ENCODE assay signal across 19 cellular contexts in genomic region chr5:98076501-98076900, GRCh38.
A peak's percentile ranks its signal among the peaks of the same experiment; 100 is the strongest.
DNase-seq lines count a peak whose midpoint lies in the region; ATAC-seq and TF ChIP-seq lines count a peak whose summit lies in the region.
"Had no signal": no experiment of that assay in that cellular context is flagged by ENCODE, and none has a peak within 500 bp of the region (broad histone marks: within the 10 kb centered on the region; RNA-seq: fewer than 3 reads in every experiment).

No MANE protein-coding gene starts in this region.

- no peaks in the 10 kb centered on the region for H3F3A ChIP-seq in GM23338 (replicated peaks; ENCODE audit: low read depth)

- no peak overlapping the region for H3K27ac Mint-ChIP-seq in GM23338
- peak overlapping the region; percentile 77 for H3K27ac Mint-ChIP-seq in neural crest cell (ENCODE audit: unreplicated experiment)
- H3K27ac Mint-ChIP-seq: CD14-positive monocyte; CD4-positive, alpha-beta T cell; CD8-positive, alpha-beta memory T cell; H9 had no signal

- no peaks in the 10 kb centered on the region for H3K27me3 ChIP-seq in GM23338 (ENCODE audit: insufficient read depth)
- no peaks in the 10 kb centered on the region for H3K27me3 ChIP-seq in WERI-Rb-1 (ENCODE audit: insufficient read depth, low read depth, severe bottlenecking)
- H3K27me3 ChIP-seq in upper lobe of left lung: no peaks in the 10 kb centered on the region
- no peaks in the 10 kb centered on the region for H3K27me3 ChIP-seq in tibial artery
- H3K27me3 ChIP-seq: BE2C; BLaER1 treated with 17β-estradiol and CSF1 and Interleukin-3, amounts not matched to agents 10 nM and 100 nM had no signal

- H4K20me1 ChIP-seq in GM23338 (replicated peaks; ENCODE audit: insufficient read depth): no peaks in the 10 kb centered on the region
- H4K20me1 ChIP-seq: BLaER1 treated with 17β-estradiol and CSF1 and Interleukin-3, amounts not matched to agents 10 nM and 100 nM had no signal

- peaks cover 5% of the 10 kb centered on the region; the same call in 2 of the 3 replicates for H3K36me3 Mint-ChIP-seq in GM23338 (ENCODE audit: low read depth)
- no peaks in the 10 kb centered on the region for H3K36me3 Mint-ChIP-seq in neural crest cell (ENCODE audit: low read depth)
- H3K36me3 Mint-ChIP-seq: CD14-positive monocyte; CD8-positive, alpha-beta memory T cell had no signal

- WGBS in upper lobe of left lung, 2 donors: 77% methylated on average over 2 of the region's 2 CpGs

- no peak overlapping the region for H3K4me3 Mint-ChIP-seq in GM23338
- no peak overlapping the region for H3K4me3 Mint-ChIP-seq in neural crest cell
- H3K4me3 Mint-ChIP-seq: CD14-positive monocyte; CD4-positive, alpha-beta T cell; CD8-positive, alpha-beta memory T cell; H9 had no signal

- peaks cover 6% of the 10 kb centered on the region; the same call in 2 of the 3 replicates for H3K9me3 Mint-ChIP-seq in GM23338
- peaks cover 2% of the 10 kb centered on the region for H3K9me3 Mint-ChIP-seq in neural crest cell
- H3K9me3 Mint-ChIP-seq: CD4-positive, alpha-beta T cell had no signal

- no peak for TF ChIP-seq CTCF in GM23338 (conservative IDR thresholded peaks at IDR 0.05; ENCODE audit: low read depth in 2 of 2)
- no peak for TF ChIP-seq CTCF in WERI-Rb-1 (IDR thresholded peaks at IDR 0.05; ENCODE audit: low read depth, low read length)
- TF ChIP-seq CTCF in neural crest cell (conservative IDR thresholded peaks at IDR 0.05): no peak
- TF ChIP-seq CTCF in upper lobe of left lung (IDR thresholded peaks at IDR 0.05): no peak
- TF ChIP-seq CTCF in tibial artery (IDR thresholded peaks at IDR 0.05): no peak

- no peak overlapping the region for H3K4me2 ChIP-seq in GM23338
- H3K4me2 ChIP-seq: BLaER1 treated with 17β-estradiol and CSF1 and Interleukin-3, amounts not matched to agents 10 nM and 100 nM had no signal

- H3K4me1 ChIP-seq in GM23338 (ENCODE audit: insufficient read depth) (peaks cover 4% of the 10 kb centered on the region), upper lobe of left lung (no peaks in the 10 kb centered on the region), tibial artery (no peaks in the 10 kb centered on the region)
- H3K4me1 ChIP-seq: BE2C; BLaER1 treated with 17β-estradiol and CSF1 and Interleukin-3, amounts not matched to agents 10 nM and 100 nM had no signal

- TF ChIP-seq POLR2A in upper lobe of left lung (IDR thresholded peaks at IDR 0.05): no peak

- intact Hi-C loops in tibial artery (cut with DNase I; ENCODE audit: low total_unique reads): no loop called here

- 0 out of 2 replicates have a peak overlapping the region, but pooled peaks have one; percentile 18 for H2AFZ ChIP-seq in GM23338
- H2AFZ ChIP-seq: GM23248 had no signal

- H3K4me3 ChIP-seq in GM23338 (no peak overlapping the region), WERI-Rb-1 (ENCODE audit: low read depth, low read length) (no peak overlapping the region), upper lobe of left lung (no peak overlapping the region), tibial artery (no peak overlapping the region)
- H3K4me3 ChIP-seq: BLaER1 treated with 17β-estradiol and CSF1 and Interleukin-3, amounts not matched to agents 10 nM and 100 nM; GM23248 had no signal

- H3K9me2 ChIP-seq in GM23338 (ENCODE audit: insufficient read depth): no peaks in the 10 kb centered on the region

- no peaks in the 10 kb centered on the region for H3K79me2 ChIP-seq in GM23338 (replicated peaks; ENCODE audit: insufficient read depth)

- peaks cover 13% of the 10 kb centered on the region for H3K4me1 Mint-ChIP-seq in GM23338
- no peaks in the 10 kb centered on the region for H3K4me1 Mint-ChIP-seq in neural crest cell
- H3K4me1 Mint-ChIP-seq: CD14-positive monocyte; CD8-positive, alpha-beta memory T cell had no signal

- H3K9me3 ChIP-seq in WERI-Rb-1 (ENCODE audit: severe bottlenecking) (no peaks in the 10 kb centered on the region), upper lobe of left lung (no peaks in the 10 kb centered on the region), tibial artery (no peaks in the 10 kb centered on the region)
- H3K9me3 ChIP-seq: BE2C; BLaER1 treated with 17β-estradiol and CSF1 and Interleukin-3, amounts not matched to agents 10 nM and 100 nM had no signal

- H3K36me3 ChIP-seq in GM23338 (ENCODE audit: insufficient read depth): no peaks in the 10 kb centered on the region
- H3K36me3 ChIP-seq in WERI-Rb-1: no peaks in the 10 kb centered on the region
- H3K36me3 ChIP-seq in upper lobe of left lung: no peaks in the 10 kb centered on the region
- H3K36me3 ChIP-seq in tibial artery: no peaks in the 10 kb centered on the region
- H3K36me3 ChIP-seq: BE2C; BLaER1 treated with 17β-estradiol and CSF1 and Interleukin-3, amounts not matched to agents 10 nM and 100 nM had no signal

- no peak overlapping the region for H3K27ac ChIP-seq in GM23338 (ENCODE audit: low read depth)
- no peak overlapping the region for H3K27ac ChIP-seq in WERI-Rb-1
- no peak overlapping the region for H3K27ac ChIP-seq in upper lobe of left lung
- no peak overlapping the region for H3K27ac ChIP-seq in tibial artery
- H3K27ac ChIP-seq: BLaER1 treated with 17β-estradiol and CSF1 and Interleukin-3, amounts not matched to agents 10 nM and 100 nM; GM23248 had no signal

- DNase-seq in GM23338 (ENCODE audit: low spot score): no peak
- DNase-seq in NCI-H82 (lab: John Stamatoyannopoulos, UW): peak; percentile 82
- peak; percentile 70 for DNase-seq in WERI-Rb-1
- DNase-seq in neural crest cell (ENCODE audit: low read depth, low spot score): no peak
- DNase-seq in cortex of kidney (lab: John Stamatoyannopoulos, UW): no peak
- no peak for DNase-seq in upper lobe of left lung
- DNase-seq in tibial artery: no peak
- DNase-seq in NCI-H774 (lab: John Stamatoyannopoulos, UW): no peak
- DNase-seq: AML-193; BE2C; CD4-positive, alpha-beta T cell; CD8-positive, alpha-beta memory T cell; DMS153; DND-41; GM23248; H9 had no signal

- ATAC-seq in GM23338: no peak
- no peak for ATAC-seq in upper lobe of left lung (ENCODE audit: low FRiP score in 2 of 2)
- ATAC-seq: HCT116 had no signal

- TF ChIP-seq EP300 in upper lobe of left lung (IDR thresholded peaks at IDR 0.05): no peak

- H3K27me3 Mint-ChIP-seq in GM23338 (ENCODE audit: insufficient read depth, low read depth, poor library complexity): no peaks in the 10 kb centered on the region
- no peaks in the 10 kb centered on the region for H3K27me3 Mint-ChIP-seq in neural crest cell (ENCODE audit: low read depth)
- H3K27me3 Mint-ChIP-seq: CD4-positive, alpha-beta T cell; CD8-positive, alpha-beta memory T cell had no signal

TF ChIP-seq in GM23338, 12 proteins besides CTCF, POLR2A, EP300 and RAD21 (continues in another document):
- TF ChIP-seq JUNB (IDR thresholded peaks at IDR 0.05; ENCODE audit: unreplicated experiment) (no peak), EZH2phosphoT487 (IDR thresholded peaks at IDR 0.05; ENCODE audit: unreplicated experiment) (no peak), EZH2 (IDR thresholded peaks at IDR 0.05; ENCODE audit: low read depth, unreplicated experiment) (no peak), ZNF114 (CRISPR knock-in tag; IDR thresholded peaks at IDR 0.05) (no peak), ZNF331 (CRISPR knock-in tag; IDR thresholded peaks at IDR 0.05; ENCODE audit: low read depth) (no peak), POLR2AphosphoS5 (IDR thresholded peaks at IDR 0.05; ENCODE audit: low read depth) (no peak), REST (IDR thresholded peaks at IDR 0.05; ENCODE audit: unreplicated experiment) (no peak), STAT1 (IDR thresholded peaks at IDR 0.05; ENCODE audit: unreplicated experiment) (no peak), NANOG (IDR thresholded peaks at IDR 0.05; ENCODE audit: borderline replicate concordance) (no peak), ETS1 (IDR thresholded peaks at IDR 0.05) (no peak)

Comparison
In these comparisons a context has a peak if more than half of its experiments do, and no peak if none do; other contexts are left out.
1. DNase-seq: peak in NCI-H82 (single experiment) and WERI-Rb-1 (single experiment); none in GM23338 (single experiment), neural crest cell (single experiment), cortex of kidney (single experiment), upper lobe of left lung (0 of 2), tibial artery (0 of 2) and NCI-H774 (single experiment).